ENCODE assay signal across 25 cellular contexts in genomic region chr5:78545406-78545805, GRCh38.
"Had no signal": no experiment of that assay in that cellular context is flagged by ENCODE, and none has a peak within 500 bp of the region (broad histone marks: within the 10 kb centered on the region; RNA-seq: fewer than 3 reads in every experiment).

No MANE protein-coding gene starts in this region.

- H3K4me2 ChIP-seq: neural progenitor cell, SK-N-SH had no signal

- ATAC-seq: activated CD8-positive, alpha-beta T cell treated with anti-CD3 and anti-CD28 coated beads, Interleukin-2, amount 10 ng/mL, durations not matched to agents 7 days and 5 days; activated naive CD8-positive, alpha-beta T cell treated with anti-CD3 and anti-CD28 coated beads, Interleukin-2, amount 50 U/mL, for 24 hours; activated T-cell treated with anti-CD3 and anti-CD28 coated beads, Interleukin-2, amount 50 U/mL, for 4 hours; effector memory CD8-positive, alpha-beta T cell; left lung; psoas muscle; right lobe of liver; stimulated activated memory B cell treated with anti-CD40 and anti-IgM and Interleukin-4, amounts not matched to agents 10 μg/mL and 1 μg/mL and 100 μg/mL, for 72 hours had no signal

- H2AFZ ChIP-seq: neural progenitor cell had no signal

- DNase-seq: activated CD4-positive, alpha-beta T cell treated with anti-CD3 and anti-CD28 coated beads for 48 hours; activated CD4-positive, CD25-positive, alpha-beta regulatory T cell; activated CD8-positive, alpha-beta T cell treated with anti-CD3 and anti-CD28 coated beads, Interleukin-2, amount 10 ng/mL, durations not matched to agents 7 days and 5 days; activated naive CD4-positive, alpha-beta T cell treated with anti-CD3 and anti-CD28 coated beads, Interleukin-2, amount 10 ng/mL, durations not matched to agents 7 days and 5 days; activated naive CD8-positive, alpha-beta T cell treated with anti-CD3 and anti-CD28 coated beads, Interleukin-2, amount 50 U/mL, for 24 hours; activated T-cell treated with anti-CD3 and anti-CD28 coated beads, Interleukin-2, amount 50 U/mL, for 4 hours; anterior cingulate cortex; dermis blood vessel endothelial cell; effector memory CD8-positive, alpha-beta T cell; foreskin melanocyte; glutamatergic neuron; kidney; left lung; naive B cell; psoas muscle; right lobe of liver; SK-N-SH; spleen; stimulated activated CD4-positive, alpha-beta T cell treated with anti-CD3 and anti-CD28 coated beads, Interleukin-4, amount 100 ng/mL, for 4 hours; T-helper 1 cell; T-helper 9 cell had no signal

- H3K27ac ChIP-seq: left lung, neural progenitor cell, ovary, psoas muscle, spleen had no signal

- H3K36me3 ChIP-seq: left lung, neural progenitor cell, ovary, right lobe of liver, spleen, thoracic aorta had no signal

- H3K4me3 ChIP-seq: left lung, neural progenitor cell, ovary, psoas muscle, right lobe of liver, spleen, thoracic aorta had no signal

- H3K9me3 ChIP-seq: left lung, ovary, psoas muscle, right lobe of liver, SK-N-SH, spleen, thoracic aorta had no signal

- H3K27me3 ChIP-seq: left lung, neural progenitor cell, ovary, right lobe of liver, spleen had no signal
